In the genomic region with DNA sequence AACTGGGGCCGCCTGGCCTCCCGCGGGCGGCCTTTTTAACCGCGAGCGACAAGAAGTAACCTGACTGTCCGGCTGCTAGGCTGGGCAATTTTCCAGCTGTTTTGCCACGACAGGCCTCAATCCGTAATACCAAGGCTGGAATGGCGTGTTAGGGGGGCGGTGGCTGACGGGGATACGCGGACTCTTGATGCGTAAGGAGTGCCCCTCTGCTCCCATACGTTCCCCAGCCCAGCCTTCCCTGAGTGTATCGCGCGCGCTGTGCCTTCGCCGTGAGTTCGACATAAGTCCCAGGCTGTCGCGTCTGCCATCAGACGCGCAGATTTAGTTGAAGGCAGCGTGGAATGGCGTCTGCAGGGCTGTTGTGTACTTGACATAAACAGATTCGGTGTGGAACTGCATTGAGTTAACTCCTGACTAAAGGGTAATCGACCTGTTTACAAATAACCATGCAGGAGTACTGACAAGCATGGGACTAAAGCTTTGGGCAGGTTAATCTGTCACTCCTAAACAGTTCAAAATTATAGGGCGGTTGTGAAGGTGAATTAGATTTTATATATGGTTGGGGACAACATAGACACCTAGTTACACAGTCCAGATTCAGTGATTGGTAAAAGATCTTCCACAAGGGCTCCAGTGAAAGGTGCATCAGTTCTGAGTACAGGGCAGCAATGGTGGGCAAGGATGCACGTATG, we compare ENCODE assay signal across 8 cellular contexts. TPM values are rescaled to one million over a fixed set of nuclear protein-coding genes. Genes with fewer than 3 reads are reported as not detected.
DNase-seq lines count a peak whose midpoint lies in the region; ATAC-seq and TF ChIP-seq lines count a peak whose summit lies in the region.

No MANE protein-coding gene starts in this region.

- peaks cover 9% of the 10 kb centered on the region for H3K36me3 Mint-ChIP-seq in chondrocyte (ENCODE audit: low read depth)

- H3K4me1 Mint-ChIP-seq in chondrocyte (ENCODE audit: low read depth) = peaks cover 25% of the 10 kb centered on the region

- H3K27me3 ChIP-seq in MG63 = no peaks in the 10 kb centered on the region

- no peaks in the 10 kb centered on the region for H3K9me3 Mint-ChIP-seq in chondrocyte (ENCODE audit: low read depth)

- H3K27me3 Mint-ChIP-seq in chondrocyte (ENCODE audit: low read depth) = no peaks in the 10 kb centered on the region

- no peaks in the 10 kb centered on the region for H3K9me3 ChIP-seq in MG63

- no peak overlapping the region for H3K27ac Mint-ChIP-seq in chondrocyte (ENCODE audit: unreplicated experiment)

- H3K36me3 ChIP-seq in MG63 = peaks cover 33% of the 10 kb centered on the region

- DNase-seq in AG20443 (ENCODE audit: low spot score) (peak; percentile 58), MG63 (peak; percentile 72), chondrocyte (ENCODE audit: low spot score) (no peak), left kidney (ENCODE audit: low read depth, low spot score) (peak; percentile 86), NCI-H2107 (lab: John Stamatoyannopoulos, UW) (no peak)
- DNase-seq in stimulated activated CD4-positive, alpha-beta T cell treated with anti-CD3 and anti-CD28 coated beads, TNF-alpha, amount 100 ng/mL, for 48 hours (ENCODE audit: low read depth in 3 of 3) = peak in 2 of 3 donors; percentile 21 to 33

- no peak overlapping the region for H3K4me3 Mint-ChIP-seq in chondrocyte (ENCODE audit: unreplicated experiment)

- peak overlapping the region; percentile 81 for H3K4me3 ChIP-seq in MG63

- H3K27ac ChIP-seq in VCaP = peak overlapping the region; percentile 98

- ATAC-seq in GM19455 (IDR thresholded peaks at IDR 0.05; ENCODE audit: unreplicated experiment) = peak; percentile 5

- TF ChIP-seq CTCF in VCaP (conservative IDR thresholded peaks at IDR 0.05) (no peak), chondrocyte (IDR thresholded peaks at IDR 0.05) (peak; percentile 7)

RNA-seq across cellular contexts. Expression of gene ERN1, which starts 16.6 kb away (rescaled TPM):
- 3.0 and 6.9 TPM in 2 replicates for total RNA-seq in MG63 (2014; rRNA removed; shearing (Covaris generic); ENCODE audit: low replicate concordance)
- total RNA-seq in chondrocyte = 12.1 to 18.2 TPM (median 14.9 TPM) in 3 replicates

Comparison
In these comparisons a context has a peak if more than half of its experiments do, and no peak if none do; other contexts are left out.
1. DNase-seq: peak in AG20443 (single experiment), MG63 (single experiment), left kidney (single experiment) and stimulated activated CD4-positive, alpha-beta T cell treated with anti-CD3 and anti-CD28 coated beads, TNF-alpha, amount 100 ng/mL, for 48 hours (2 of 3); none in chondrocyte (single experiment) and NCI-H2107 (single experiment).